Comparison of ENCODE assay signal across 9 cellular contexts in the genomic region with DNA sequence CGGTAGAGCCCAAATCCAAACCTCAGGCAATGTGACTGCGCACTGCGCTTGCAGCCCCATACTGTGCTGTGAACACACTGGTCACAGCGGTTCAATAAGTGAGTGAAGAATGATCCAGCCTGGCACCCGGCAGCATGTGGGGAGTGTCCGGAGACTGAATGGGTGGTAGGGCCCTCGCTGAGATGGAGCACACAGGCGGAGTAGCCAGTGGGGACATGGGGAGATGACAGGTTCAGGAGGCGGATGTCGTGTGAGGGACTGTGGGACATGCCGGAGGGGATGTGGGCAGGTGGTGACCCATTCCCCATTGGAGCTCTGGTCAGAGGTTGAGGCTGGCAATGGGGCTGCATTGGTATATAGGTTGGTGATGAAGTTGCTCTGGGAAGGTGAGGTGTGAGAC. TPM values are rescaled to one million over a fixed set of nuclear protein-coding genes. Genes with fewer than 3 reads are reported as not detected.
DNase-seq lines count a peak whose midpoint lies in the region; ATAC-seq, FAIRE-seq and TF ChIP-seq lines count a peak whose summit lies in the region.
"Had no signal": no experiment of that assay in that cellular context is flagged by ENCODE, and none has a peak within 500 bp of the region (broad histone marks: within the 10 kb centered on the region; RNA-seq: fewer than 3 reads in every experiment).

No MANE protein-coding gene starts in this region.

- H3K4me2 ChIP-seq in H9 (ENCODE audit: insufficient read depth, insufficient read length, low read length), result no peak overlapping the region
- H3K4me2 ChIP-seq in HepG2 (ENCODE audit: low read depth, low read length), result no peak overlapping the region

- no peak overlapping the region for H3K4ac ChIP-seq in H9 (ENCODE audit: low read depth, low read length)

- H3K56ac ChIP-seq in H9 (ENCODE audit: insufficient read length, low read depth, low read length), result no peak overlapping the region

- no peak overlapping the region for H3K18ac ChIP-seq in H9 (ENCODE audit: insufficient read length, low read depth, low read length)

- H3K27ac ChIP-seq in H9 (ENCODE audit: insufficient read length, low read depth, low read length), result no peak overlapping the region
- H3K27ac ChIP-seq in HepG2 (ENCODE audit: extremely low read length, insufficient read depth, low read length), result no peak overlapping the region
- H3K27ac ChIP-seq: SK-N-MC had no signal

- no peak overlapping the region for H4K91ac ChIP-seq in H9 (ENCODE audit: insufficient read length, low read depth, low read length)

- H3K27me3 Mint-ChIP-seq in H9 (ENCODE audit: low read depth), result peaks cover 17% of the 10 kb centered on the region

- no peak overlapping the region for H2BK120ac ChIP-seq in H9 (ENCODE audit: low read depth, low read length, poor library complexity, severe bottlenecking)

- TF ChIP-seq CTCF in H9 (conservative IDR thresholded peaks at IDR 0.05), result no peak
- TF ChIP-seq CTCF in HepG2 (CRISPR knock-in tag; IDR thresholded peaks at IDR 0.05), result no peak

- H3K4me3 Mint-ChIP-seq in H9, result no peak overlapping the region
- H3K4me3 Mint-ChIP-seq: CD4-positive, CD25-positive, alpha-beta regulatory T cell had no signal

- CTCF ChIA-PET in HepG2 (lab: Yijun Ruan, JAX; ENCODE audit: low intra/inter-chr PET ratio, low total read pairs), result interaction anchor here (1.3 to 2.7 kb wide), 3 partner anchors 23 to 46 kb away, joined by 4 to 35 read pairs (median 16); no protein-coding TSS in a partner anchor

- H3K9ac ChIP-seq in H9 (ENCODE audit: extremely low read depth, insufficient read length, low read length) (no peak overlapping the region), HepG2 (ENCODE audit: insufficient read depth, low read depth, low read length) (no peak overlapping the region)

- H3K4me3 ChIP-seq in HepG2 (replicated peaks in 1 of 3; ENCODE audit: insufficient read depth in 1 of 3, low read depth in 2 of 3, low read length in 3 of 3), result no peak overlapping the region
- H3K4me3 ChIP-seq: MG63, SK-N-MC had no signal

- no peak overlapping the region for H2BK20ac ChIP-seq in H9 (ENCODE audit: low read depth, low read length, poor library complexity, severe bottlenecking)

- H3K27ac Mint-ChIP-seq in H9, result no peak overlapping the region
- H3K27ac Mint-ChIP-seq: CD4-positive, CD25-positive, alpha-beta regulatory T cell had no signal

- no peak overlapping the region for H2BK15ac ChIP-seq in H9 (ENCODE audit: low read depth, low read length)

- no peak overlapping the region for H3T11ph ChIP-seq in H9 (ENCODE audit: low read length)

- no peaks in the 10 kb centered on the region for H3K9me3 Mint-ChIP-seq in H9
- H3K9me3 Mint-ChIP-seq: CD4-positive, CD25-positive, alpha-beta regulatory T cell had no signal

- TF ChIP-seq EP300 in HepG2 (IDR thresholded peaks at IDR 0.05; ENCODE audit: low read depth in 2 of 2, low read length in 2 of 2), result no peak
- TF ChIP-seq EP300 in HepG2 (CRISPR knock-in tag; IDR thresholded peaks at IDR 0.05; ENCODE audit: borderline replicate concordance), result no peak

- peaks cover 20 to 23% of the 10 kb centered on the region in 2 experiments for H3K4me1 Mint-ChIP-seq in H9

- H2BK12ac ChIP-seq in H9 (ENCODE audit: insufficient read length, low read depth, low read length), result no peak overlapping the region

- H4K5ac ChIP-seq in H9 (ENCODE audit: insufficient read length, low read depth, low read length), result no peak overlapping the region

- no peak for TF ChIP-seq RAD21 in HepG2 (CRISPR knock-in tag; IDR thresholded peaks at IDR 0.05)

- no peaks in the 10 kb centered on the region for H3K9me3 ChIP-seq in H9 (ENCODE audit: control insufficient read depth, low read depth, low read length)
- H3K9me3 ChIP-seq in HepG2 (ENCODE audit: low read length), result no peaks in the 10 kb centered on the region
- H3K9me3 ChIP-seq: MG63 had no signal

- no peak overlapping the region for H2AK5ac ChIP-seq in H9 (ENCODE audit: insufficient read length, low read length)

- no peak overlapping the region for H4K8ac ChIP-seq in H9 (replicated peaks; ENCODE audit: insufficient read length, low read depth, low read length)

- in situ Hi-C loops in HepG2 (cut with HindIII; ENCODE audit: extremely low pct_ligation_motif_present, low pct_unique_long_range_greater_than_20kb), result loop anchor here (5.0 kb wide), 1 partner anchor 38 kb away; no protein-coding TSS in a partner anchor

- no peak for TF ChIP-seq POLR2A in HepG2 (IDR thresholded peaks at IDR 0.05; ENCODE audit: insufficient read depth in 1 of 2, low read depth in 2 of 2, low read length in 2 of 2)

- POLR2A ChIA-PET in HepG2 (lab: Yijun Ruan, JAX), result no interaction called here

- no peak for FAIRE-seq in HepG2 (lab: Jason Lieb, UNC)

- H4K20me1 ChIP-seq in H9 (ENCODE audit: control insufficient read depth, insufficient read depth, insufficient read length) (no peaks in the 10 kb centered on the region), HepG2 (ENCODE audit: insufficient read depth, low read length) (peaks cover 20% of the 10 kb centered on the region; the same call in 1 of the 2 replicates)

- no TSS peak for BruUV-seq in HepG2 (replicated peaks; lab: Mats Ljungman, UMichigan)

- H3K79me2 ChIP-seq in H9 (ENCODE audit: insufficient read depth, low read length), result no peaks in the 10 kb centered on the region
- peaks cover 9% of the 10 kb centered on the region for H3K79me2 ChIP-seq in HepG2 (ENCODE audit: insufficient read depth, low read length)

- H3K23me2 ChIP-seq in H9 (ENCODE audit: insufficient read length, low read depth, low read length, poor library complexity, severe bottlenecking), result no peaks in the 10 kb centered on the region

- H3K79me1 ChIP-seq in H9 (ENCODE audit: insufficient read depth, low read depth, low read length, poor library complexity, severe bottlenecking), result no peaks in the 10 kb centered on the region

- ATAC-seq in HepG2, result no peak

- intact Hi-C loops in HepG2 (cut with micrococcal nuclease; ENCODE audit: unreplicated experiment), result loop anchor here (1.0 to 2.0 kb wide), 2 partner anchors 23 to 47 kb away; no protein-coding TSS in a partner anchor

- DNase-seq in H9 (peak; percentile 26), HepG2 (ENCODE audit: low spot score) (no peak), SIG-M5 (lab: John Stamatoyannopoulos, UW) (no peak), NAMALWA (ENCODE audit: low spot score) (no peak)

- no peak overlapping the region for H2AFZ ChIP-seq in H9 (ENCODE audit: low read length)
- no peak overlapping the region for H2AFZ ChIP-seq in HepG2 (ENCODE audit: low read length)

- peaks cover 0 to 18% of the 10 kb centered on the region in 2 experiments for H3K36me3 ChIP-seq in HepG2 (replicated peaks in 1 of 2; ENCODE audit: control insufficient read depth in 1 of 2, insufficient read depth in 2 of 2, low read length in 2 of 2)
- H3K36me3 ChIP-seq: MG63 had no signal

- no CpG with 5 or more reads among the region's 11 CpGs for WGBS in H9 (ENCODE audit: extremely low coverage, insufficient read length, low lambda C conversion rate)
- 87% methylated on average over 11 of the region's 11 CpGs for WGBS in HepG2 (ENCODE audit: low lambda C conversion rate)

- H3K27me3 ChIP-seq in H9 (ENCODE audit: insufficient read depth, low read length) (no peaks in the 10 kb centered on the region), HepG2 (ENCODE audit: control insufficient read depth in 1 of 2, insufficient read depth in 2 of 2, low read length in 2 of 2) (peaks cover 0 to 13% of the 10 kb centered on the region in 2 experiments; a peak in 2 of 5 replicates)
- H3K27me3 ChIP-seq: MG63 had no signal

- H3K4me1 ChIP-seq in H9 (ENCODE audit: insufficient read depth, low read length) (peaks cover 8% of the 10 kb centered on the region; the same call in 1 of the 2 replicates), HepG2 (ENCODE audit: insufficient read depth, low read length) (peaks cover 67% of the 10 kb centered on the region)

- H2BK5ac ChIP-seq in H9 (ENCODE audit: insufficient read length, low read length), result no peak overlapping the region

- no peak overlapping the region for H3K23ac ChIP-seq in H9 (ENCODE audit: insufficient read length, low read depth, low read length)

- H3K36me3 Mint-ChIP-seq in H9 (ENCODE audit: insufficient read depth in 1 of 3, low read depth in 3 of 3), result no peaks in the 10 kb centered on the region
- H3K36me3 Mint-ChIP-seq: CD4-positive, CD25-positive, alpha-beta regulatory T cell had no signal

- no peak overlapping the region for H3K14ac ChIP-seq in H9 (ENCODE audit: insufficient read depth, low read length)

RNA-seq across cellular contexts. Expression of gene SRARP, which starts 5.6 kb away (rescaled TPM):
- total RNA-seq in H9 (2021) (not detected in 2 replicates), HepG2 (2016; rRNA removed; fragmentation: Illumina TruSeq; extraction: Trizol) (3.5 and 4.0 TPM in 2 replicates)
- total RNA-seq in HepG2 (2016; cell fraction: cytosol; rRNA removed; fragmentation: Illumina TruSeq; extraction: Trizol; ENCODE audit: low read depth), result 1.8 and 2.0 TPM in 2 replicates
- total RNA-seq in HepG2 (2016; cell fraction: insoluble cytoplasmic fraction; rRNA removed; fragmentation: Illumina TruSeq; extraction: Trizol), result 3.9 and 4.6 TPM in 2 replicates
- total RNA-seq in HepG2 (2016; cell fraction: membrane; rRNA removed; fragmentation: Illumina TruSeq; extraction: Trizol), result 2.3 and 2.5 TPM in 2 replicates
- total RNA-seq in HepG2 (2016; cell fraction: nucleus; rRNA removed; fragmentation: Illumina TruSeq; extraction: Trizol), result 2.1 and 2.3 TPM in 2 replicates
- polyA plus RNA-seq in HepG2 (2011; rRNA removed), result 10.5 and 12.8 TPM in 2 replicates
- 6.1 and 9.4 TPM in 2 replicates for polyA plus RNA-seq in HepG2 (2011; cell fraction: cytosol; rRNA removed)
- 6.1 and 6.7 TPM in 2 replicates for polyA plus RNA-seq in HepG2 (2011; cell fraction: nucleus; rRNA removed)
- polyA plus RNA-seq in HepG2 (2012), result 5.5 and 6.6 TPM in 2 replicates
- polyA plus RNA-seq in HepG2 (2016; cell fraction: cytosol; fragmentation: Illumina TruSeq; extraction: Trizol; ENCODE audit: low read depth), result 1.3 and 1.6 TPM in 2 replicates
- 4.9 and 5.4 TPM in 2 replicates for polyA plus RNA-seq in HepG2 (2016; cell fraction: insoluble cytoplasmic fraction; fragmentation: Illumina TruSeq; extraction: Trizol; ENCODE audit: low read depth)
- polyA plus RNA-seq in HepG2 (2016; cell fraction: membrane; fragmentation: Illumina TruSeq; extraction: Trizol; ENCODE audit: low read depth), result 1.8 TPM in 2 replicates
- 2.9 and 3.2 TPM in 2 replicates for polyA plus RNA-seq in HepG2 (2016; cell fraction: nucleus; fragmentation: Illumina TruSeq; extraction: Trizol; ENCODE audit: insufficient read depth, low read depth)
- polyA minus RNA-seq in HepG2 (2011; rRNA and poly(A)+ RNA removed; ENCODE audit: low replicate concordance), result 14.4 TPM in 1 of 2 replicates, not detected in the other
- 4.5 and 6.6 TPM in 2 replicates for polyA minus RNA-seq in HepG2 (2011; cell fraction: cytosol; rRNA and poly(A)+ RNA removed)
- polyA minus RNA-seq in HepG2 (2011; cell fraction: nucleus; rRNA and poly(A)+ RNA removed), result 11.3 and 12.3 TPM in 2 replicates
- total RNA-seq: A673; Calu3; CD4-positive, CD25-positive, alpha-beta regulatory T cell had no signal
- polyA plus RNA-seq: CD4-positive, CD25-positive, alpha-beta regulatory T cell had no signal

RNA-seq across cellular contexts. Expression of gene HSPB7, which starts 8.2 kb away (rescaled TPM):
- total RNA-seq in H9 (2021), result not detected in 2 replicates
- not detected in 2 replicates for total RNA-seq in HepG2 (2016; rRNA removed; fragmentation: Illumina TruSeq; extraction: Trizol)
- not detected in 2 replicates for total RNA-seq in HepG2 (2016; cell fraction: cytosol; rRNA removed; fragmentation: Illumina TruSeq; extraction: Trizol; ENCODE audit: low read depth)
- not detected in 2 replicates for total RNA-seq in HepG2 (2016; cell fraction: insoluble cytoplasmic fraction; rRNA removed; fragmentation: Illumina TruSeq; extraction: Trizol)
- not detected in 2 replicates for total RNA-seq in HepG2 (2016; cell fraction: membrane; rRNA removed; fragmentation: Illumina TruSeq; extraction: Trizol)
- total RNA-seq in HepG2 (2016; cell fraction: nucleus; rRNA removed; fragmentation: Illumina TruSeq; extraction: Trizol), result not detected in 2 replicates
- 0.10 and 0.20 TPM in 2 replicates for polyA plus RNA-seq in HepG2 (2011; rRNA removed)
- polyA plus RNA-seq in HepG2 (2011; cell fraction: cytosol; rRNA removed), result 0.05 and 0.16 TPM in 2 replicates
- 0.31 and 0.32 TPM in 2 replicates for polyA plus RNA-seq in HepG2 (2011; cell fraction: nucleus; rRNA removed)
- polyA plus RNA-seq in HepG2 (2012), result 0.20 TPM in 2 replicates
- polyA plus RNA-seq in HepG2 (2016; cell fraction: cytosol; fragmentation: Illumina TruSeq; extraction: Trizol; ENCODE audit: low read depth), result not detected in 2 replicates
- not detected in 2 replicates for polyA plus RNA-seq in HepG2 (2016; cell fraction: insoluble cytoplasmic fraction; fragmentation: Illumina TruSeq; extraction: Trizol; ENCODE audit: low read depth)
- not detected in 2 replicates for polyA plus RNA-seq in HepG2 (2016; cell fraction: membrane; fragmentation: Illumina TruSeq; extraction: Trizol; ENCODE audit: low read depth)
- not detected in 2 replicates for polyA plus RNA-seq in HepG2 (2016; cell fraction: nucleus; fragmentation: Illumina TruSeq; extraction: Trizol; ENCODE audit: insufficient read depth, low read depth)
- polyA minus RNA-seq in HepG2 (2011; rRNA and poly(A)+ RNA removed; ENCODE audit: low replicate concordance), result 0.47 TPM in 1 of 2 replicates, not detected in the other
- polyA minus RNA-seq in HepG2 (2011; cell fraction: cytosol; rRNA and poly(A)+ RNA removed), result not detected in 2 replicates
- polyA minus RNA-seq in HepG2 (2011; cell fraction: nucleus; rRNA and poly(A)+ RNA removed), result 0.50 TPM in 1 of 2 replicates, not detected in the other
- total RNA-seq: A673; Calu3; CD4-positive, CD25-positive, alpha-beta regulatory T cell had no signal
- polyA plus RNA-seq: CD4-positive, CD25-positive, alpha-beta regulatory T cell had no signal

RNA-seq across cellular contexts. Expression of gene CLCNKA, which starts 12.2 kb away (rescaled TPM):
- total RNA-seq in H9 (2021), result 0.37 and 0.98 TPM in 2 replicates
- total RNA-seq in HepG2 (2016; rRNA removed; fragmentation: Illumina TruSeq; extraction: Trizol), result not detected in 2 replicates
- not detected in 2 replicates for total RNA-seq in HepG2 (2016; cell fraction: cytosol; rRNA removed; fragmentation: Illumina TruSeq; extraction: Trizol; ENCODE audit: low read depth)
- not detected in 2 replicates for total RNA-seq in HepG2 (2016; cell fraction: insoluble cytoplasmic fraction; rRNA removed; fragmentation: Illumina TruSeq; extraction: Trizol)
- total RNA-seq in HepG2 (2016; cell fraction: membrane; rRNA removed; fragmentation: Illumina TruSeq; extraction: Trizol), result not detected in 2 replicates
- total RNA-seq in HepG2 (2016; cell fraction: nucleus; rRNA removed; fragmentation: Illumina TruSeq; extraction: Trizol), result not detected in 2 replicates
- 0.03 and 0.07 TPM in 2 replicates for polyA plus RNA-seq in HepG2 (2011; rRNA removed)
- polyA plus RNA-seq in HepG2 (2011; cell fraction: cytosol; rRNA removed), result not detected in 2 replicates
- polyA plus RNA-seq in HepG2 (2011; cell fraction: nucleus; rRNA removed), result 0.47 and 1.8 TPM in 2 replicates
- polyA plus RNA-seq in HepG2 (2012), result 0.25 TPM in 1 of 2 replicates, not detected in the other
- polyA plus RNA-seq in HepG2 (2016; cell fraction: cytosol; fragmentation: Illumina TruSeq; extraction: Trizol; ENCODE audit: low read depth), result not detected in 2 replicates
- polyA plus RNA-seq in HepG2 (2016; cell fraction: insoluble cytoplasmic fraction; fragmentation: Illumina TruSeq; extraction: Trizol; ENCODE audit: low read depth), result not detected in 2 replicates
- polyA plus RNA-seq in HepG2 (2016; cell fraction: membrane; fragmentation: Illumina TruSeq; extraction: Trizol; ENCODE audit: low read depth), result not detected in 2 replicates
- polyA plus RNA-seq in HepG2 (2016; cell fraction: nucleus; fragmentation: Illumina TruSeq; extraction: Trizol; ENCODE audit: insufficient read depth, low read depth), result not detected in 2 replicates
- polyA minus RNA-seq in HepG2 (2011; rRNA and poly(A)+ RNA removed; ENCODE audit: low replicate concordance), result 0.88 TPM in 1 of 2 replicates, not detected in the other
- not detected in 2 replicates for polyA minus RNA-seq in HepG2 (2011; cell fraction: cytosol; rRNA and poly(A)+ RNA removed)
- 0.75 and 2.3 TPM in 2 replicates for polyA minus RNA-seq in HepG2 (2011; cell fraction: nucleus; rRNA and poly(A)+ RNA removed)
- total RNA-seq: A673; Calu3; CD4-positive, CD25-positive, alpha-beta regulatory T cell had no signal
- polyA plus RNA-seq: CD4-positive, CD25-positive, alpha-beta regulatory T cell had no signal

RNA-seq across cellular contexts. Expression of gene ZBTB17, which starts 33.8 kb away (rescaled TPM):
- total RNA-seq in H9 (2021) (16.5 and 16.7 TPM in 2 replicates), HepG2 (2016; rRNA removed; fragmentation: Illumina TruSeq; extraction: Trizol) (10.1 and 16.7 TPM in 2 replicates)
- total RNA-seq in HepG2 (2016; cell fraction: cytosol; rRNA removed; fragmentation: Illumina TruSeq; extraction: Trizol; ENCODE audit: low read depth), result 7.6 and 9.2 TPM in 2 replicates
- 11.2 and 19.1 TPM in 2 replicates for total RNA-seq in HepG2 (2016; cell fraction: insoluble cytoplasmic fraction; rRNA removed; fragmentation: Illumina TruSeq; extraction: Trizol)
- total RNA-seq in HepG2 (2016; cell fraction: membrane; rRNA removed; fragmentation: Illumina TruSeq; extraction: Trizol), result 9.9 and 11.1 TPM in 2 replicates
- 17.0 and 18.5 TPM in 2 replicates for total RNA-seq in HepG2 (2016; cell fraction: nucleus; rRNA removed; fragmentation: Illumina TruSeq; extraction: Trizol)
- 17.0 and 21.0 TPM in 2 replicates for polyA plus RNA-seq in HepG2 (2011; rRNA removed)
- 10.1 and 18.8 TPM in 2 replicates for polyA plus RNA-seq in HepG2 (2011; cell fraction: cytosol; rRNA removed)
- polyA plus RNA-seq in HepG2 (2011; cell fraction: nucleus; rRNA removed), result 96.3 and 129 TPM in 2 replicates
- polyA plus RNA-seq in HepG2 (2012), result 7.7 and 12.7 TPM in 2 replicates
- polyA plus RNA-seq in HepG2 (2016; cell fraction: cytosol; fragmentation: Illumina TruSeq; extraction: Trizol; ENCODE audit: low read depth), result 3.5 and 3.6 TPM in 2 replicates
- 11.1 and 12.0 TPM in 2 replicates for polyA plus RNA-seq in HepG2 (2016; cell fraction: insoluble cytoplasmic fraction; fragmentation: Illumina TruSeq; extraction: Trizol; ENCODE audit: low read depth)
- polyA plus RNA-seq in HepG2 (2016; cell fraction: membrane; fragmentation: Illumina TruSeq; extraction: Trizol; ENCODE audit: low read depth), result 6.7 and 7.4 TPM in 2 replicates
- polyA plus RNA-seq in HepG2 (2016; cell fraction: nucleus; fragmentation: Illumina TruSeq; extraction: Trizol; ENCODE audit: insufficient read depth, low read depth), result 36.9 and 37.2 TPM in 2 replicates
- polyA minus RNA-seq in HepG2 (2011; rRNA and poly(A)+ RNA removed; ENCODE audit: low replicate concordance), result 46.0 and 46.5 TPM in 2 replicates
- polyA minus RNA-seq in HepG2 (2011; cell fraction: cytosol; rRNA and poly(A)+ RNA removed), result 6.1 and 9.8 TPM in 2 replicates
- 14.4 and 22.9 TPM in 2 replicates for polyA minus RNA-seq in HepG2 (2011; cell fraction: nucleus; rRNA and poly(A)+ RNA removed)

RNA-seq across cellular contexts. Expression of gene CLCNKB, which starts 33.9 kb away (rescaled TPM):
- total RNA-seq in H9 (2021) (1.7 and 1.8 TPM in 2 replicates), HepG2 (2016; rRNA removed; fragmentation: Illumina TruSeq; extraction: Trizol) (not detected in 2 replicates)
- total RNA-seq in HepG2 (2016; cell fraction: cytosol; rRNA removed; fragmentation: Illumina TruSeq; extraction: Trizol; ENCODE audit: low read depth), result not detected in 2 replicates
- total RNA-seq in HepG2 (2016; cell fraction: insoluble cytoplasmic fraction; rRNA removed; fragmentation: Illumina TruSeq; extraction: Trizol), result not detected in 2 replicates
- total RNA-seq in HepG2 (2016; cell fraction: membrane; rRNA removed; fragmentation: Illumina TruSeq; extraction: Trizol), result not detected in 2 replicates
- total RNA-seq in HepG2 (2016; cell fraction: nucleus; rRNA removed; fragmentation: Illumina TruSeq; extraction: Trizol), result not detected in 2 replicates
- 0.04 TPM in 1 of 2 replicates, not detected in the other for polyA plus RNA-seq in HepG2 (2011; rRNA removed)
- not detected in 2 replicates for polyA plus RNA-seq in HepG2 (2011; cell fraction: cytosol; rRNA removed)
- polyA plus RNA-seq in HepG2 (2011; cell fraction: nucleus; rRNA removed), result 0.09 and 0.13 TPM in 2 replicates
- polyA plus RNA-seq in HepG2 (2012), result 0.08 TPM in 1 of 2 replicates, not detected in the other
- not detected in 2 replicates for polyA plus RNA-seq in HepG2 (2016; cell fraction: cytosol; fragmentation: Illumina TruSeq; extraction: Trizol; ENCODE audit: low read depth)
- not detected in 2 replicates for polyA plus RNA-seq in HepG2 (2016; cell fraction: insoluble cytoplasmic fraction; fragmentation: Illumina TruSeq; extraction: Trizol; ENCODE audit: low read depth)
- polyA plus RNA-seq in HepG2 (2016; cell fraction: membrane; fragmentation: Illumina TruSeq; extraction: Trizol; ENCODE audit: low read depth), result not detected in 2 replicates
- polyA plus RNA-seq in HepG2 (2016; cell fraction: nucleus; fragmentation: Illumina TruSeq; extraction: Trizol; ENCODE audit: insufficient read depth, low read depth), result not detected in 2 replicates
- not detected in 2 replicates for polyA minus RNA-seq in HepG2 (2011; rRNA and poly(A)+ RNA removed; ENCODE audit: low replicate concordance)
- not detected in 2 replicates for polyA minus RNA-seq in HepG2 (2011; cell fraction: cytosol; rRNA and poly(A)+ RNA removed)
- polyA minus RNA-seq in HepG2 (2011; cell fraction: nucleus; rRNA and poly(A)+ RNA removed), result not detected in 2 replicates
- total RNA-seq: Calu3; CD4-positive, CD25-positive, alpha-beta regulatory T cell had no signal
- polyA plus RNA-seq: CD4-positive, CD25-positive, alpha-beta regulatory T cell had no signal
